Comparison of ENCODE assay signal across 13 cellular contexts in genomic region chr1:1073743-1074587, GRCh38. TPM values are rescaled to one million over a fixed set of nuclear protein-coding genes. Genes with fewer than 3 reads are reported as not detected.
A peak's percentile ranks its signal among the peaks of the same experiment; 100 is the strongest.
DNase-seq lines count a peak whose midpoint lies in the region; ATAC-seq and TF ChIP-seq lines count a peak whose summit lies in the region.
"Had no signal": no experiment of that assay in that cellular context is flagged by ENCODE, and none has a peak within 500 bp of the region (broad histone marks: within the 10 kb centered on the region; RNA-seq: fewer than 3 reads in every experiment).

TSS of gene RNF223 (minus strand) at chr1:1074306. CDS start at chr1:1072566, 1,740 bp downstream.

- CTCF ChIA-PET in IMR-90 (lab: Yijun Ruan, JAX), result no interaction called here

- H3K4ac ChIP-seq in IMR-90 (ENCODE audit: low read depth, low read length), result no peak within 1 kb of the TSS

- BruUV-seq in IMR-90 (replicated peaks; lab: Mats Ljungman, UMichigan), result no TSS peak

- H2AK9ac ChIP-seq in IMR-90 (replicated peaks; ENCODE audit: low read depth, low read length, poor library complexity), result no peak within 1 kb of the TSS

- H3K4me2 ChIP-seq in IMR-90 (ENCODE audit: low read depth, low read length), result no peak within 1 kb of the TSS

- H3K56ac ChIP-seq in IMR-90 (ENCODE audit: extremely low read depth, insufficient read depth, low read length), result no peak within 1 kb of the TSS

- dilution Hi-C loops in IMR-90 (cut with HindIII; ENCODE audit: low sequenced_read_pairs, unreplicated experiment), result no loop called here

- no peaks in the 10 kb centered on the region for H3K36me3 Mint-ChIP-seq in brain
- no peaks in the 10 kb centered on the region for H3K36me3 Mint-ChIP-seq in activated T-helper 17 cell treated with anti-CD3 and anti-CD28 coated beads, Interleukin-2, amount 50 U/mL, for 72 hours (ENCODE audit: low read depth)
- H3K36me3 Mint-ChIP-seq: CD4-positive, alpha-beta memory T cell had no signal

- H3K4me3 ChIP-seq in IMR-90 (ENCODE audit: insufficient read depth, low read depth, low read length) (no peak within 1 kb of the TSS), mucosa of descending colon (no peak within 1 kb of the TSS)
- H3K4me3 ChIP-seq: esophagus muscularis mucosa had no signal

- no peaks in the 10 kb centered on the region; the same call in 1 of the 2 replicates for H3K27me3 ChIP-seq in IMR-90 (ENCODE audit: control insufficient read depth, insufficient read depth, low read length)

- no peak within 1 kb of the TSS for H2BK5ac ChIP-seq in IMR-90 (ENCODE audit: low read depth, low read length, poor library complexity, severe bottlenecking)

- no peak within 1 kb of the TSS for H3K27ac ChIP-seq in IMR-90 (ENCODE audit: insufficient read depth, low read length)
- H3K27ac ChIP-seq: esophagus muscularis mucosa had no signal

- H4K91ac ChIP-seq in IMR-90 (ENCODE audit: insufficient read depth, low read depth, low read length), result no peak within 1 kb of the TSS

- H2AK5ac ChIP-seq in IMR-90 (ENCODE audit: low read depth, low read length), result peak within 1 kb of the TSS; percentile 85

- no peaks in the 10 kb centered on the region for H3K9me3 ChIP-seq in IMR-90 (ENCODE audit: control insufficient read depth, insufficient read depth, low read length)
- H3K9me3 ChIP-seq in mucosa of descending colon, result no peaks in the 10 kb centered on the region
- H3K9me3 ChIP-seq: esophagus muscularis mucosa had no signal

- H3K23ac ChIP-seq in IMR-90 (ENCODE audit: low read depth, low read length), result no peak within 1 kb of the TSS

- no peaks in the 10 kb centered on the region for H3K27me3 Mint-ChIP-seq in brain
- peaks cover 4% of the 10 kb centered on the region for H3K27me3 Mint-ChIP-seq in activated T-helper 17 cell treated with anti-CD3 and anti-CD28 coated beads, Interleukin-2, amount 50 U/mL, for 72 hours

- no peaks in the 10 kb centered on the region for H3K4me1 ChIP-seq in IMR-90 (ENCODE audit: control insufficient read depth, insufficient read depth, low read length)
- H3K4me1 ChIP-seq in mucosa of descending colon (ENCODE audit: low read depth), result peaks cover 6% of the 10 kb centered on the region

- H3K9me3 Mint-ChIP-seq in brain, result peaks cover 0 to 4% (median 0%) of the 10 kb centered on the region in 5 experiments
- no peaks in the 10 kb centered on the region for H3K9me3 Mint-ChIP-seq in activated T-helper 17 cell treated with anti-CD3 and anti-CD28 coated beads, Interleukin-2, amount 50 U/mL, for 72 hours
- H3K9me3 Mint-ChIP-seq: activated CD4-positive, alpha-beta memory T cell treated with anti-CD3 and anti-CD28 coated beads, Interleukin-2, amount 10 ng/mL, durations not matched to agents 7 days and 5 days had no signal

- peak within 1 kb of the TSS in 1 of 5 experiments; percentile 26 for H3K4me3 Mint-ChIP-seq in brain
- no peak within 1 kb of the TSS for H3K4me3 Mint-ChIP-seq in activated T-helper 17 cell treated with anti-CD3 and anti-CD28 coated beads, Interleukin-2, amount 50 U/mL, for 72 hours
- H3K4me3 Mint-ChIP-seq: activated CD4-positive, alpha-beta memory T cell treated with anti-CD3 and anti-CD28 coated beads, Interleukin-2, amount 10 ng/mL, durations not matched to agents 7 days and 5 days had no signal

- no peak for TF ChIP-seq RAD21 in IMR-90 (IDR thresholded peaks at IDR 0.05; ENCODE audit: low read length)

- ATAC-seq in IMR-90 (ENCODE audit: low read depth) (no peak), mucosa of descending colon (peak; percentile 84), HG03565 (IDR thresholded peaks at IDR 0.05; ENCODE audit: unreplicated experiment) (no peak), HG02884 (IDR thresholded peaks at IDR 0.05; ENCODE audit: unreplicated experiment) (no peak)
- no peak for ATAC-seq in activated T-helper 17 cell treated with anti-CD3 and anti-CD28 coated beads, Interleukin-2, amount 50 U/mL, for 72 hours (replicated peaks)

- H4K20me1 ChIP-seq in IMR-90 (ENCODE audit: insufficient read depth, low read length), result no peaks in the 10 kb centered on the region

- peak within 1 kb of the TSS in 3 of 5 experiments; percentile 8 to 91 (median 59) for H3K27ac Mint-ChIP-seq in brain
- H3K27ac Mint-ChIP-seq in activated T-helper 17 cell treated with anti-CD3 and anti-CD28 coated beads, Interleukin-2, amount 50 U/mL, for 72 hours, result no peak within 1 kb of the TSS
- H3K27ac Mint-ChIP-seq: activated CD4-positive, alpha-beta memory T cell treated with anti-CD3 and anti-CD28 coated beads, Interleukin-2, amount 10 ng/mL, durations not matched to agents 7 days and 5 days had no signal

- H3K14ac ChIP-seq in IMR-90 (replicated peaks; ENCODE audit: low read depth, low read length), result no peak within 1 kb of the TSS

- intact Hi-C loops in IMR-90 (cut with micrococcal nuclease) (no loop called here), mucosa of descending colon (cut with DNase I, micrococcal nuclease) (no loop called here)

- H3K79me1 ChIP-seq in IMR-90 (ENCODE audit: low read depth in 1 of 2, low read length in 2 of 2), result no peaks in the 10 kb centered on the region

- no peaks in the 10 kb centered on the region for H3K36me3 ChIP-seq in IMR-90 (ENCODE audit: control insufficient read depth, insufficient read depth, low read length)
- no peaks in the 10 kb centered on the region for H3K36me3 ChIP-seq in mucosa of descending colon (ENCODE audit: low read depth)
- H3K36me3 ChIP-seq: esophagus muscularis mucosa had no signal

- H2BK120ac ChIP-seq in IMR-90 (ENCODE audit: low read depth, low read length), result no peak within 1 kb of the TSS

- H3K18ac ChIP-seq in IMR-90 (ENCODE audit: low read depth, low read length), result no peak within 1 kb of the TSS

- in situ Hi-C loops in IMR-90 (cut with MboI; ENCODE audit: low sequenced_read_pairs), result no loop called here

- H3K4me1 Mint-ChIP-seq in brain, result peaks cover 9% of the 10 kb centered on the region
- no peaks in the 10 kb centered on the region for H3K4me1 Mint-ChIP-seq in activated T-helper 17 cell treated with anti-CD3 and anti-CD28 coated beads, Interleukin-2, amount 50 U/mL, for 72 hours

- no peak within 1 kb of the TSS for H4K5ac ChIP-seq in IMR-90 (ENCODE audit: low read depth, low read length)

- H3K9ac ChIP-seq in IMR-90 (ENCODE audit: low read depth, low read length), result no peak within 1 kb of the TSS

- no peak within 1 kb of the TSS for H2BK15ac ChIP-seq in IMR-90 (ENCODE audit: low read depth, low read length)

- WGBS in IMR-90 (ENCODE audit: extremely low coverage in 2 of 2, insufficient read length in 1 of 2), 2 experiments, result 81% methylated on average over 3 of the region's 35 CpGs; no CpG with 5 or more reads in 1 of the 2 experiments

- TF ChIP-seq POLR2A in IMR-90 (IDR thresholded peaks at IDR 0.05; ENCODE audit: low read depth, low read length), result no peak

- POLR2A ChIA-PET in IMR-90 (lab: Charles Lee; ENCODE audit: unreplicated experiment), result no interaction called here

- H3K9me1 ChIP-seq in IMR-90 (ENCODE audit: insufficient read depth, low read length), result no peaks in the 10 kb centered on the region

- DNase-seq in COLO668 (lab: John Stamatoyannopoulos, UW; ENCODE audit: unreplicated experiment) (peak; percentile 94), IMR-90 (no peak), mucosa of descending colon (peak; percentile 88 to 89 (median 88)), dermis blood vessel endothelial cell (no peak)
- DNase-seq: activated CD4-positive, alpha-beta memory T cell treated with anti-CD3 and anti-CD28 coated beads, Interleukin-2, amount 10 ng/mL, durations not matched to agents 7 days and 5 days; CD4-positive, alpha-beta memory T cell; NCI-H2081 treated with DMSO at 0.1 percent for 48 hours had no signal

- TF ChIP-seq CTCF in IMR-90 (conservative IDR thresholded peaks at IDR 0.05; ENCODE audit: low read depth, low read length), result no peak
- TF ChIP-seq CTCF in brain (conservative IDR thresholded peaks at IDR 0.05), result no peak
- TF ChIP-seq CTCF in mucosa of descending colon (IDR thresholded peaks at IDR 0.05), result no peak

- H2AFZ ChIP-seq in IMR-90 (replicated peaks; ENCODE audit: low read length, poor library complexity), result no peak within 1 kb of the TSS

- no peak within 1 kb of the TSS for H4K8ac ChIP-seq in IMR-90 (ENCODE audit: low read depth in 2 of 2, low read length in 2 of 2)

- no peak within 1 kb of the TSS for H2BK20ac ChIP-seq in IMR-90 (ENCODE audit: low read depth, low read length)

TF ChIP-seq in IMR-90, 13 proteins besides CTCF, POLR2A, EP300 and RAD21 (continues in another document):
- TF ChIP-seq CHD1 (IDR thresholded peaks at IDR 0.05; ENCODE audit: low read depth, low read length) (no peak), FOS (IDR thresholded peaks at IDR 0.05; ENCODE audit: low read depth, low read length) (no peak), MAZ (IDR thresholded peaks at IDR 0.05; ENCODE audit: borderline replicate concordance, low read depth, low read length) (no peak), SMC3 (IDR thresholded peaks at IDR 0.05; ENCODE audit: low read depth, low read length) (no peak), NFE2L2 (IDR thresholded peaks at IDR 0.05; ENCODE audit: low read depth, low read length) (no peak), RFX5 (IDR thresholded peaks at IDR 0.05; ENCODE audit: low read depth, low read length) (no peak), USF2 (IDR thresholded peaks at IDR 0.05; ENCODE audit: low read depth, low read length) (no peak), ELK1 (IDR thresholded peaks at IDR 0.05; ENCODE audit: borderline replicate concordance, low read depth, low read length) (no peak)

RNA-seq across cellular contexts. Expression of gene RNF223, which starts in this region (rescaled TPM):
- total RNA-seq in IMR-90 (2012; rRNA removed), result not detected in 2 replicates
- polyA plus RNA-seq in IMR-90 (2012; rRNA removed), result not detected in 2 replicates
- polyA plus RNA-seq in IMR-90 (2012; cell fraction: cytosol; rRNA removed), result not detected in 2 replicates
- not detected in 2 replicates for polyA plus RNA-seq in IMR-90 (2012; cell fraction: nucleus; rRNA removed; ENCODE audit: low replicate concordance)
- not detected for polyA plus RNA-seq in brain (ENCODE audit: insufficient read depth, low read depth, low replicate concordance)
- 1 to 10 TPM; 1.3 to 7.5 (median 2.1) TPM for total RNA-seq in mucosa of descending colon
- total RNA-seq in dermis blood vessel endothelial cell, result not detected in 2 replicates
- total RNA-seq in activated T-helper 17 cell treated with anti-CD3 and anti-CD28 coated beads, Interleukin-2, amount 50 U/mL, for 72 hours, result not detected
- total RNA-seq: activated CD4-positive, alpha-beta memory T cell treated with anti-CD3 and anti-CD28 coated beads, Interleukin-2, amount 10 ng/mL, durations not matched to agents 7 days and 5 days; CD4-positive, alpha-beta memory T cell; esophagus muscularis mucosa; renal cortical epithelial cell had no signal
- polyA plus RNA-seq: CD4-positive, alpha-beta memory T cell had no signal

Comparison
In these comparisons a context has a peak if more than half of its experiments do, and no peak if none do; other contexts are left out.
1. DNase-seq: peak in COLO668 (single experiment) and mucosa of descending colon (3 of 3); none in IMR-90 (single experiment) and dermis blood vessel endothelial cell (single experiment).